39 cellular contexts compared by ENCODE assay signal in genomic region chr1:20328201-20328600, GRCh38. TPM values are rescaled to one million over a fixed set of nuclear protein-coding genes. Genes with fewer than 3 reads are reported as not detected.
"Had no signal": no experiment of that assay in that cellular context is flagged by ENCODE, and none has a peak within 500 bp of the region (broad histone marks: within the 10 kb centered on the region; RNA-seq: fewer than 3 reads in every experiment).

No MANE protein-coding gene starts in this region.

- H3K27ac Mint-ChIP-seq: activated CD4-positive, alpha-beta memory T cell treated with anti-CD3 and anti-CD28 coated beads for 36 hours; activated CD4-positive, alpha-beta T cell treated with anti-CD3 and anti-CD28 coated beads for 36 hours; activated CD4-positive, alpha-beta T cell treated with anti-CD3 and anti-CD28 coated beads, Interleukin-2, amount 10 ng/mL, durations not matched to agents 24 days and 14 days; activated CD8-positive, alpha-beta memory T cell treated with anti-CD3 and anti-CD28 coated beads, Interleukin-2, amount 10 ng/mL, durations not matched to agents 7 days and 5 days; activated CD8-positive, alpha-beta T cell treated with anti-CD3 and anti-CD28 coated beads, Interleukin-2, amount 10 ng/mL, durations not matched to agents 7 days and 5 days; activated naive CD8-positive, alpha-beta T cell treated with anti-CD3 and anti-CD28 coated beads for 36 hours; activated naive CD8-positive, alpha-beta T cell treated with anti-CD3 and anti-CD28 coated beads, Interleukin-2, amount 50 U/mL, for 24 hours; activated T-helper 1 cell treated with anti-CD3 and anti-CD28 coated beads, Interleukin-12 subunit alpha, Interleukin-12 subunit beta, Interleukin-2, Interleukin-4 antibody, amounts not matched to agents 30 ng/mL and 10 ng/mL and 1 ng/mL, durations not matched to agents 14 hours and 24 hours and 36 hours; activated T-helper 2 cell treated with anti-CD3 and anti-CD28 coated beads, Interferon-gamma antibody, Interleukin-2, Interleukin-4, amounts not matched to agents 10 μg/mL and 5 μg/mL and 100 μg/mL, durations not matched to agents 14 hours and 24 hours and 36 hours had no signal

- DNase-seq: activated CD4-positive, alpha-beta memory T cell treated with anti-CD3 and anti-CD28 coated beads for 36 hours; activated CD4-positive, alpha-beta T cell treated with anti-CD3 and anti-CD28 coated beads for 36 hours; activated CD4-positive, alpha-beta T cell treated with anti-CD3 and anti-CD28 coated beads, Interleukin-2, amount 10 ng/mL, durations not matched to agents 24 days and 14 days; activated CD4-positive, CD25-positive, alpha-beta regulatory T cell; activated CD4-positive, CD25-positive, alpha-beta regulatory T cell treated with anti-CD3 and anti-CD28 coated beads, Interleukin-2, amount 50 U/mL, for 72 hours; activated CD8-positive, alpha-beta memory T cell treated with anti-CD3 and anti-CD28 coated beads, Interleukin-2, amount 10 ng/mL, durations not matched to agents 7 days and 5 days; activated CD8-positive, alpha-beta memory T cell treated with anti-CD3 and anti-CD28 coated beads, Interleukin-2, amount 50 U/mL, for 4 hours; activated CD8-positive, alpha-beta T cell treated with anti-CD3 and anti-CD28 coated beads, Interleukin-2, amount 10 ng/mL, durations not matched to agents 7 days and 5 days; activated gamma-delta T cell treated with Interleukin-2 at 50 U/mL for 16 hours; activated naive CD4-positive, alpha-beta T cell treated with anti-CD3 and anti-CD28 coated beads, Interleukin-2, amount 50 U/mL, for 16 hours; activated naive CD4-positive, alpha-beta T cell treated with Interleukin-2 at 50 U/mL for 16 hours; activated naive CD8-positive, alpha-beta T cell treated with anti-CD3 and anti-CD28 coated beads for 36 hours; activated naive CD8-positive, alpha-beta T cell treated with anti-CD3 and anti-CD28 coated beads, Interleukin-2, amount 50 U/mL, for 24 hours; activated T-cell treated with anti-CD3 and anti-CD28 coated beads, Interleukin-2, amount 50 U/mL, for 1 hour; activated T-cell treated with anti-CD3 and anti-CD28 coated beads, Interleukin-2, amount 50 U/mL, for 48 hours; adrenal gland; body of pancreas; central memory CD4-positive, alpha-beta T cell; cerebellar nuclear complex; colonic mucosa; effector CD8-positive, alpha-beta T cell; esophagus squamous epithelium; foreskin melanocyte; T-helper 2 cell had no signal

- H3K36me3 ChIP-seq: adrenal gland, breast epithelium, cardiac muscle cell, colonic mucosa, esophagus squamous epithelium, gastroesophageal sphincter had no signal

- H3K4me3 Mint-ChIP-seq: activated CD4-positive, alpha-beta memory T cell treated with anti-CD3 and anti-CD28 coated beads for 36 hours; activated CD4-positive, alpha-beta T cell treated with anti-CD3 and anti-CD28 coated beads for 36 hours; activated CD4-positive, alpha-beta T cell treated with anti-CD3 and anti-CD28 coated beads, Interleukin-2, amount 10 ng/mL, durations not matched to agents 24 days and 14 days; activated CD8-positive, alpha-beta memory T cell treated with anti-CD3 and anti-CD28 coated beads, Interleukin-2, amount 10 ng/mL, durations not matched to agents 7 days and 5 days; activated CD8-positive, alpha-beta T cell treated with anti-CD3 and anti-CD28 coated beads, Interleukin-2, amount 10 ng/mL, durations not matched to agents 7 days and 5 days; activated naive CD8-positive, alpha-beta T cell treated with anti-CD3 and anti-CD28 coated beads for 36 hours; activated naive CD8-positive, alpha-beta T cell treated with anti-CD3 and anti-CD28 coated beads, Interleukin-2, amount 50 U/mL, for 24 hours; activated T-helper 1 cell treated with anti-CD3 and anti-CD28 coated beads, Interleukin-12 subunit alpha, Interleukin-12 subunit beta, Interleukin-2, Interleukin-4 antibody, amounts not matched to agents 30 ng/mL and 10 ng/mL and 1 ng/mL, durations not matched to agents 14 hours and 24 hours and 36 hours had no signal

- ATAC-seq: activated CD4-positive, alpha-beta T cell treated with anti-CD3 and anti-CD28 coated beads for 36 hours; activated CD8-positive, alpha-beta memory T cell treated with anti-CD3 and anti-CD28 coated beads, Interleukin-2, amount 10 ng/mL, durations not matched to agents 7 days and 5 days; activated CD8-positive, alpha-beta T cell treated with anti-CD3 and anti-CD28 coated beads, Interleukin-2, amount 10 ng/mL, durations not matched to agents 7 days and 5 days; activated naive CD8-positive, alpha-beta T cell treated with anti-CD3 and anti-CD28 coated beads, Interleukin-2, amount 50 U/mL, for 24 hours; body of pancreas; gastroesophageal sphincter had no signal

- H3K27me3 ChIP-seq: adrenal gland, body of pancreas, breast epithelium, cardiac muscle cell, colonic mucosa had no signal

- H3K9me3 Mint-ChIP-seq: activated CD4-positive, alpha-beta memory T cell treated with anti-CD3 and anti-CD28 coated beads for 36 hours; activated CD4-positive, alpha-beta T cell treated with anti-CD3 and anti-CD28 coated beads, Interleukin-2, amount 10 ng/mL, durations not matched to agents 24 days and 14 days; activated naive CD8-positive, alpha-beta T cell treated with anti-CD3 and anti-CD28 coated beads for 36 hours; activated naive CD8-positive, alpha-beta T cell treated with anti-CD3 and anti-CD28 coated beads, Interleukin-2, amount 50 U/mL, for 24 hours; activated T-helper 1 cell treated with anti-CD3 and anti-CD28 coated beads, Interleukin-12 subunit alpha, Interleukin-12 subunit beta, Interleukin-2, Interleukin-4 antibody, amounts not matched to agents 30 ng/mL and 10 ng/mL and 1 ng/mL, durations not matched to agents 14 hours and 24 hours and 36 hours; activated T-helper 2 cell treated with anti-CD3 and anti-CD28 coated beads, Interferon-gamma antibody, Interleukin-2, Interleukin-4, amounts not matched to agents 10 μg/mL and 5 μg/mL and 100 μg/mL, durations not matched to agents 14 hours and 24 hours and 36 hours had no signal

- H3K27ac ChIP-seq: adrenal gland, body of pancreas, breast epithelium, cardiac muscle cell, colonic mucosa, epithelial cell of prostate, esophagus squamous epithelium, gastroesophageal sphincter had no signal

- H3K36me3 Mint-ChIP-seq: activated CD4-positive, alpha-beta memory T cell treated with anti-CD3 and anti-CD28 coated beads for 36 hours; activated CD8-positive, alpha-beta memory T cell treated with anti-CD3 and anti-CD28 coated beads, Interleukin-2, amount 10 ng/mL, durations not matched to agents 7 days and 5 days; activated naive CD8-positive, alpha-beta T cell treated with anti-CD3 and anti-CD28 coated beads for 36 hours had no signal

- H3K4me3 ChIP-seq: adrenal gland, body of pancreas, breast epithelium, cardiac muscle cell, colonic mucosa, esophagus squamous epithelium, gastroesophageal sphincter had no signal

- H3K9me3 ChIP-seq: adrenal gland, body of pancreas, breast epithelium, colonic mucosa, esophagus squamous epithelium, gastroesophageal sphincter had no signal

- H3K4me1 Mint-ChIP-seq: activated naive CD8-positive, alpha-beta T cell treated with anti-CD3 and anti-CD28 coated beads for 36 hours had no signal

- H3K4me1 ChIP-seq: colonic mucosa had no signal

RNA-seq across cellular contexts. Expression of gene VWA5B1, which starts 37.5 kb away (rescaled TPM):
- total RNA-seq: activated CD4-positive, alpha-beta memory T cell treated with anti-CD3 and anti-CD28 coated beads for 36 hours; activated CD4-positive, alpha-beta T cell treated with anti-CD3 and anti-CD28 coated beads for 36 hours; activated CD4-positive, alpha-beta T cell treated with anti-CD3 and anti-CD28 coated beads, Interleukin-2, amount 10 ng/mL, durations not matched to agents 24 days and 14 days; activated CD8-positive, alpha-beta memory T cell treated with anti-CD3 and anti-CD28 coated beads for 36 hours; activated CD8-positive, alpha-beta memory T cell treated with anti-CD3 and anti-CD28 coated beads, Interleukin-2, amount 10 ng/mL, durations not matched to agents 7 days and 5 days; activated CD8-positive, alpha-beta T cell treated with anti-CD3 and anti-CD28 coated beads, Interleukin-2, amount 10 ng/mL, durations not matched to agents 7 days and 5 days; activated T-helper 2 cell treated with anti-CD3 and anti-CD28 coated beads, Interferon-gamma antibody, Interleukin-2, Interleukin-4, amounts not matched to agents 10 μg/mL and 5 μg/mL and 100 μg/mL, durations not matched to agents 14 hours and 24 hours and 36 hours; aorta; body of pancreas; dermis microvascular lymphatic vessel endothelial cell; endothelial cell of umbilical vein; esophagus squamous epithelium; fibroblast of lung; fibroblast of villous mesenchyme; glomerular endothelial cell; T-helper 1 cell treated with Interleukin-12 subunit alpha and Interleukin-12 subunit beta and Interleukin-4 antibody, amounts not matched to agents 30 ng/mL and 1 ng/mL, for 36 hours had no signal
- polyA plus RNA-seq: aorta, endothelial cell of umbilical vein, esophagus, fibroblast of lung had no signal
